Comparison of ENCODE assay signal across 1 cellular context in the genomic region with DNA sequence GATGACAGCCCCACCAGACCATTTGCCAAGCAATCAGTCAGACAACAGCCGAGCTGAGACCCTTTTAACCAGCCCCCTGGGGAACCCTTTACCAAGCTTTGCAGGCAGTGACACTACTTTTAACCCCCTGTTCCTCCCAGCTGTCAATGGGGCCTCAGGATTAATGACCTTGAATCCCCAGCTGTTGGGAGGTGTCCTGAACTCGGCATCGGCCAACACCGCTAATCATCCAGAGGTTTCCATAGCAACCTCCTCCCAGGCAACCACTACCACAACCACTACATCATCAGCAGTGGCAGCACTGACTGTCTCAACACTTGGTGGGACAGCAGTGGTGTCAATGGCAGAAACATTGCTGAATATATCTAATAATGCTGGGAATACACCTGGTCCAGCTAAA.
TF ChIP-seq lines count a peak whose summit lies in the region.

No MANE protein-coding gene starts in this region.

TF ChIP-seq in K562, 482 proteins besides CTCF, POLR2A, EP300 and RAD21 (continued from another document):
- TF ChIP-seq MEF2D (tag; conservative IDR thresholded peaks at IDR 0.05; ENCODE audit: low read depth), result no peak
- TF ChIP-seq TBP (optimal IDR thresholded peaks at IDR 0.05; ENCODE audit: low read depth, low read length), result no peak
- no peak for TF ChIP-seq MYNN (IDR thresholded peaks at IDR 0.05)
- no peak for TF ChIP-seq MYNN (CRISPR knock-in tag; IDR thresholded peaks at IDR 0.05)
- TF ChIP-seq STAG1 (CRISPR knock-in tag; IDR thresholded peaks at IDR 0.05; ENCODE audit: borderline replicate concordance), result no peak
- no peak for TF ChIP-seq ARHGAP35 (IDR thresholded peaks at IDR 0.05; ENCODE audit: partially characterized antibody)
- TF ChIP-seq NRF1 (conservative IDR thresholded peaks at IDR 0.05 in 1 of 2, IDR thresholded peaks at IDR 0.05 in 1 of 2), result no peak
- TF ChIP-seq RFX1 (IDR thresholded peaks at IDR 0.05), result peak; percentile 72
- no peak for TF ChIP-seq NCOR1 (IDR thresholded peaks at IDR 0.05)
